8 cellular contexts compared by ENCODE assay signal in genomic region chr9:105447386-105447813, GRCh38. TPM values are rescaled to one million over a fixed set of nuclear protein-coding genes. Genes with fewer than 3 reads are reported as not detected.
DNase-seq lines count a peak whose midpoint lies in the region; ATAC-seq and TF ChIP-seq lines count a peak whose summit lies in the region.

No MANE protein-coding gene starts in this region.

- no peak for DNase-seq in activated naive CD4-positive, alpha-beta T cell treated with anti-CD3 and anti-CD28 coated beads, Interleukin-2, amount 10 ng/mL, durations not matched to agents 7 days and 5 days
- DNase-seq in activated naive CD4-positive, alpha-beta T cell treated with anti-CD3 and anti-CD28 coated beads, Interleukin-2, amount 50 U/mL, for 16 hours = no peak
- DNase-seq in lower leg skin (ENCODE audit: low spot score in 2 of 2) = no peak
- DNase-seq in type B pancreatic cell (ENCODE audit: extremely low spot score, unreplicated experiment) = no peak
- no peak for DNase-seq in NCI-H446 (lab: John Stamatoyannopoulos, UW)

- TF ChIP-seq POLR2A in lower leg skin (IDR thresholded peaks at IDR 0.05) = no peak

- ATAC-seq in HG03045 (IDR thresholded peaks at IDR 0.05; ENCODE audit: unreplicated experiment) (no peak), GM19467 (IDR thresholded peaks at IDR 0.05; ENCODE audit: unreplicated experiment) (no peak)

- no peak overlapping the region for H3K27ac Mint-ChIP-seq in activated naive CD4-positive, alpha-beta T cell treated with anti-CD3 and anti-CD28 coated beads, Interleukin-2, amount 10 ng/mL, durations not matched to agents 7 days and 5 days
- H3K27ac Mint-ChIP-seq in type B pancreatic cell = peak overlapping the region; percentile 74

- peak overlapping the region; percentile 79 for H3K4me3 Mint-ChIP-seq in activated naive CD4-positive, alpha-beta T cell treated with anti-CD3 and anti-CD28 coated beads, Interleukin-2, amount 10 ng/mL, durations not matched to agents 7 days and 5 days
- H3K4me3 Mint-ChIP-seq in type B pancreatic cell = peak overlapping the region; percentile 91

- peak overlapping the region; percentile 63 for H3K4me3 ChIP-seq in lower leg skin (ENCODE audit: low read depth, poor library complexity, severe bottlenecking)

- peaks cover 21% of the 10 kb centered on the region for H3K27me3 Mint-ChIP-seq in activated naive CD4-positive, alpha-beta T cell treated with anti-CD3 and anti-CD28 coated beads, Interleukin-2, amount 10 ng/mL, durations not matched to agents 7 days and 5 days
- H3K27me3 Mint-ChIP-seq in type B pancreatic cell = no peaks in the 10 kb centered on the region

- 14% methylated on average over 16 of the region's 16 CpGs for WGBS in lower leg skin, 2 donors

- H3K27ac ChIP-seq in angular gyrus (ENCODE audit: low read depth, low read length) = peak overlapping the region; percentile 89

- CTCF ChIA-PET in activated naive CD4-positive, alpha-beta T cell treated with anti-CD3 and anti-CD28 coated beads, Interleukin-2, amount 10 ng/mL, durations not matched to agents 7 days and 5 days (lab: Charles Lee) = interaction anchor here (0.7 kb wide), 1 partner anchor 246 kb away, joined by 3 read pairs; no protein-coding TSS in a partner anchor

- intact Hi-C loops in lower leg skin (cut with DNase I; ENCODE audit: low total_unique reads) = loop anchor here (2.0 kb wide), 1 partner anchor 73 kb away; no protein-coding TSS in a partner anchor

- TF ChIP-seq CTCF in lower leg skin (IDR thresholded peaks at IDR 0.05) (no peak), type B pancreatic cell (conservative IDR thresholded peaks at IDR 0.05) (no peak)

- H3K36me3 Mint-ChIP-seq in activated naive CD4-positive, alpha-beta T cell treated with anti-CD3 and anti-CD28 coated beads, Interleukin-2, amount 10 ng/mL, durations not matched to agents 7 days and 5 days = no peaks in the 10 kb centered on the region
- peaks cover 3% of the 10 kb centered on the region for H3K36me3 Mint-ChIP-seq in type B pancreatic cell

- H3K9me3 Mint-ChIP-seq in activated naive CD4-positive, alpha-beta T cell treated with anti-CD3 and anti-CD28 coated beads, Interleukin-2, amount 10 ng/mL, durations not matched to agents 7 days and 5 days = no peaks in the 10 kb centered on the region
- H3K9me3 Mint-ChIP-seq in type B pancreatic cell = no peaks in the 10 kb centered on the region

- H3K4me1 Mint-ChIP-seq in activated naive CD4-positive, alpha-beta T cell treated with anti-CD3 and anti-CD28 coated beads, Interleukin-2, amount 10 ng/mL, durations not matched to agents 7 days and 5 days = peaks cover 16% of the 10 kb centered on the region
- peaks cover 21% of the 10 kb centered on the region for H3K4me1 Mint-ChIP-seq in type B pancreatic cell (ENCODE audit: unreplicated experiment)

RNA-seq across cellular contexts. Expression of gene FSD1L, which starts 0.4 kb away (rescaled TPM):
- total RNA-seq in lower leg skin = 1 to 10 TPM in 2 of 4 donors, under 1 TPM in 2; 0.23 to 2.2 (median 1.1) TPM
- total RNA-seq in type B pancreatic cell (ENCODE audit: low replicate concordance) = 6.3 and 11.6 TPM in 2 replicates
